ENCODE assay signal across 8 cellular contexts in genomic region chr5:127290019-127290945, GRCh38. TPM values are rescaled to one million over a fixed set of nuclear protein-coding genes. Genes with fewer than 3 reads are reported as not detected.
A peak's percentile ranks its signal among the peaks of the same experiment; 100 is the strongest.
DNase-seq lines count a peak whose midpoint lies in the region; ATAC-seq and TF ChIP-seq lines count a peak whose summit lies in the region.

MEGF10 (plus strand) TSS chr5:127290796; CDS start chr5:127331309, 40,513 bp downstream.

- H3K4me3 ChIP-seq in liver (ENCODE audit: low read depth in 1 of 3, low read length in 3 of 3) (peak within 1 kb of the TSS in 1 of 3 donors; percentile 15), suprapubic skin (peak within 1 kb of the TSS; percentile 41)

- peak; percentile 78 for DNase-seq in Ammon's horn (ENCODE audit: low spot score)
- peak; percentile 13 for DNase-seq in NOMO-1 treated with DMSO at 0.1 percent for 48 hours (lab: John Stamatoyannopoulos, UW; ENCODE audit: unreplicated experiment)
- peak; percentile 38 for DNase-seq in dedifferentiated amniotic fluid mesenchymal stem cell (ENCODE audit: extremely low spot score)
- no peak for DNase-seq in suprapubic skin (ENCODE audit: low spot score in 2 of 2)
- DNase-seq in NCI-H2029 (lab: John Stamatoyannopoulos, UW) = no peak
- no peak for DNase-seq in MV-4-11 (lab: John Stamatoyannopoulos, UW)

- H3K9me3 ChIP-seq in liver (ENCODE audit: control insufficient read depth in 4 of 4, low read length in 3 of 4) (peaks cover 0 to 5% (median 0%) of the 10 kb centered on the region in 4 donors), suprapubic skin (no peaks in the 10 kb centered on the region)

- no peak for TF ChIP-seq POLR2A in suprapubic skin (IDR thresholded peaks at IDR 0.05)

- TF ChIP-seq RAD21 in liver (IDR thresholded peaks at IDR 0.05) = peak; percentile 78 to 80

- ATAC-seq in GM19023 (IDR thresholded peaks at IDR 0.05; ENCODE audit: unreplicated experiment) = peak; percentile 50

- 1% methylated on average over 61 of the region's 61 CpGs for WGBS in liver
- 2% methylated on average over 34 of the region's 61 CpGs for WGBS in suprapubic skin

- TF ChIP-seq EP300 in suprapubic skin (IDR thresholded peaks at IDR 0.05) = no peak

- peak; percentile 62 for TF ChIP-seq CTCF in liver (IDR thresholded peaks at IDR 0.05; ENCODE audit: low read depth, low read length, missing input control)
- TF ChIP-seq CTCF in suprapubic skin (IDR thresholded peaks at IDR 0.05) = peak; percentile 11 to 61

- H3K27ac ChIP-seq in liver (ENCODE audit: low read depth in 1 of 2, low read length in 2 of 2) (no peak within 1 kb of the TSS), suprapubic skin (no peak within 1 kb of the TSS)

- H3K36me3 ChIP-seq in liver (ENCODE audit: control insufficient read depth in 4 of 4, insufficient read depth in 3 of 4, low read depth in 1 of 4, low read length in 3 of 4) (no peaks in the 10 kb centered on the region), suprapubic skin (no peaks in the 10 kb centered on the region)

- H3K27me3 ChIP-seq in liver (ENCODE audit: control insufficient read depth in 4 of 4, insufficient read depth in 4 of 4, low read length in 3 of 4) = peaks cover 2 to 16% (median 8%) of the 10 kb centered on the region in 4 donors
- peaks cover 31% of the 10 kb centered on the region for H3K27me3 ChIP-seq in suprapubic skin

- H3K9ac ChIP-seq in liver (ENCODE audit: low read depth in 1 of 2, low read length in 2 of 2) = no peak within 1 kb of the TSS

- peaks cover 9 to 11% (median 10%) of the 10 kb centered on the region in 4 donors for H3K4me1 ChIP-seq in liver (ENCODE audit: control insufficient read depth in 4 of 4, insufficient read depth in 4 of 4, low read length in 3 of 4)
- H3K4me1 ChIP-seq in suprapubic skin = peaks cover 14% of the 10 kb centered on the region

TF ChIP-seq in liver, 16 proteins besides CTCF, POLR2A, EP300 and RAD21:
- TF ChIP-seq FOXA1 (IDR thresholded peaks at IDR 0.05) (no peak), RXRA (IDR thresholded peaks at IDR 0.05) (no peak), GABPA (IDR thresholded peaks at IDR 0.05 in 1 of 2, conservative IDR thresholded peaks at IDR 0.05 in 1 of 2) (no peak)

RNA-seq across cellular contexts. Expression of gene MEGF10, which starts in this region (rescaled TPM):
- total RNA-seq in liver (1 to 10 TPM in 1 of 2 donors, under 1 TPM in 1; 0.33 to 1.0 TPM), suprapubic skin (1 to 10 TPM; 1.1 to 3.4 (median 2.9) TPM)
- polyA plus RNA-seq in liver = under 1 TPM in 1 of 2 donors, not detected in 1; 0.05 TPM

Comparison
In these comparisons a context has a peak if more than half of its experiments do, and no peak if none do; other contexts are left out.
1. DNase-seq: peak in Ammon's horn (single experiment), NOMO-1 treated with DMSO at 0.1 percent for 48 hours (single experiment) and dedifferentiated amniotic fluid mesenchymal stem cell (single experiment); none in suprapubic skin (0 of 2), NCI-H2029 (single experiment) and MV-4-11 (single experiment).